In genomic region chr2:238396663-238397062, GRCh38 we compare ENCODE assay signal across 19 cellular contexts.
"Had no signal": no experiment of that assay in that cellular context is flagged by ENCODE, and none has a peak within 500 bp of the region (broad histone marks: within the 10 kb centered on the region; RNA-seq: fewer than 3 reads in every experiment).

No MANE protein-coding gene starts in this region.

- H3K4me1 Mint-ChIP-seq: naive thymus-derived CD8-positive, alpha-beta T cell; stimulated activated naive B cell treated with anti-CD40 and anti-IgM and Interleukin-4, amounts not matched to agents 10 μg/mL and 1 μg/mL and 100 μg/mL, for 72 hours; stimulated activated naive CD8-positive, alpha-beta T cell treated with anti-CD3 and anti-CD28 coated beads, Interleukin-15, amount 100 ng/mL, for 72 hours had no signal

- H3K4me3 ChIP-seq: dorsolateral prefrontal cortex, gastrocnemius medialis, mucosa of descending colon, sigmoid colon, skin epidermis, testis, tibial nerve had no signal

- DNase-seq: cortex of kidney; dorsolateral prefrontal cortex; effector memory CD4-positive, alpha-beta T cell; gastrocnemius medialis; islet precursor cell; mammary epithelial cell; mucosa of descending colon; naive thymus-derived CD8-positive, alpha-beta T cell; sigmoid colon; stimulated activated CD4-positive, alpha-beta T cell treated with anti-CD3 and anti-CD28 coated beads, Interleukin-2, amount 100 ng/mL, for 24 hours; stimulated activated CD4-positive, alpha-beta T cell treated with anti-CD3 and anti-CD28 coated beads, Interleukin-4, amount 100 ng/mL, for 4 hours; stimulated activated naive B cell treated with anti-CD40 and anti-IgM and Interleukin-4, amounts not matched to agents 10 μg/mL and 1 μg/mL and 100 μg/mL, for 72 hours; stimulated activated naive CD8-positive, alpha-beta T cell treated with anti-CD3 and anti-CD28 coated beads, Interleukin-15, amount 100 ng/mL, for 72 hours; testis had no signal

- H3K9me3 Mint-ChIP-seq: naive thymus-derived CD8-positive, alpha-beta T cell; stimulated activated naive B cell treated with anti-CD40 and anti-IgM and Interleukin-4, amounts not matched to agents 10 μg/mL and 1 μg/mL and 100 μg/mL, for 72 hours; stimulated activated naive CD8-positive, alpha-beta T cell treated with anti-CD3 and anti-CD28 coated beads, Interleukin-15, amount 100 ng/mL, for 72 hours had no signal

- H3K27ac ChIP-seq: dorsolateral prefrontal cortex, gastrocnemius medialis, sigmoid colon, skin epidermis, testis, tibial nerve had no signal

- H3K27me3 ChIP-seq: dorsolateral prefrontal cortex, gastrocnemius medialis, sigmoid colon, testis, tibial nerve had no signal

- H3K4me1 ChIP-seq: gastrocnemius medialis, sigmoid colon, testis, tibial nerve had no signal

- H3K9me3 ChIP-seq: gastrocnemius medialis, mucosa of descending colon, sigmoid colon, testis, tibial nerve had no signal

- H3K4me3 Mint-ChIP-seq: naive thymus-derived CD8-positive, alpha-beta T cell; stimulated activated naive B cell treated with anti-CD40 and anti-IgM and Interleukin-4, amounts not matched to agents 10 μg/mL and 1 μg/mL and 100 μg/mL, for 72 hours; stimulated activated naive CD8-positive, alpha-beta T cell treated with anti-CD3 and anti-CD28 coated beads, Interleukin-15, amount 100 ng/mL, for 72 hours had no signal

- ATAC-seq: esophagus mucosa; gastrocnemius medialis; left lobe of liver; mucosa of descending colon; naive thymus-derived CD8-positive, alpha-beta T cell; stimulated activated naive B cell treated with anti-CD40 and anti-IgM and Interleukin-4, amounts not matched to agents 10 μg/mL and 1 μg/mL and 100 μg/mL, for 72 hours; stimulated activated naive CD8-positive, alpha-beta T cell treated with anti-CD3 and anti-CD28 coated beads, Interleukin-15, amount 100 ng/mL, for 72 hours had no signal

- H3K27ac Mint-ChIP-seq: stimulated activated naive B cell treated with anti-CD40 and anti-IgM and Interleukin-4, amounts not matched to agents 10 μg/mL and 1 μg/mL and 100 μg/mL, for 72 hours; stimulated activated naive CD8-positive, alpha-beta T cell treated with anti-CD3 and anti-CD28 coated beads, Interleukin-15, amount 100 ng/mL, for 72 hours had no signal

- H3K36me3 ChIP-seq: gastrocnemius medialis had no signal

- H3K27me3 Mint-ChIP-seq: naive thymus-derived CD8-positive, alpha-beta T cell; stimulated activated naive B cell treated with anti-CD40 and anti-IgM and Interleukin-4, amounts not matched to agents 10 μg/mL and 1 μg/mL and 100 μg/mL, for 72 hours; stimulated activated naive CD8-positive, alpha-beta T cell treated with anti-CD3 and anti-CD28 coated beads, Interleukin-15, amount 100 ng/mL, for 72 hours had no signal

- FAIRE-seq: endometrium had no signal
